ENCODE assay signal across 1 cellular context in the genomic region with DNA sequence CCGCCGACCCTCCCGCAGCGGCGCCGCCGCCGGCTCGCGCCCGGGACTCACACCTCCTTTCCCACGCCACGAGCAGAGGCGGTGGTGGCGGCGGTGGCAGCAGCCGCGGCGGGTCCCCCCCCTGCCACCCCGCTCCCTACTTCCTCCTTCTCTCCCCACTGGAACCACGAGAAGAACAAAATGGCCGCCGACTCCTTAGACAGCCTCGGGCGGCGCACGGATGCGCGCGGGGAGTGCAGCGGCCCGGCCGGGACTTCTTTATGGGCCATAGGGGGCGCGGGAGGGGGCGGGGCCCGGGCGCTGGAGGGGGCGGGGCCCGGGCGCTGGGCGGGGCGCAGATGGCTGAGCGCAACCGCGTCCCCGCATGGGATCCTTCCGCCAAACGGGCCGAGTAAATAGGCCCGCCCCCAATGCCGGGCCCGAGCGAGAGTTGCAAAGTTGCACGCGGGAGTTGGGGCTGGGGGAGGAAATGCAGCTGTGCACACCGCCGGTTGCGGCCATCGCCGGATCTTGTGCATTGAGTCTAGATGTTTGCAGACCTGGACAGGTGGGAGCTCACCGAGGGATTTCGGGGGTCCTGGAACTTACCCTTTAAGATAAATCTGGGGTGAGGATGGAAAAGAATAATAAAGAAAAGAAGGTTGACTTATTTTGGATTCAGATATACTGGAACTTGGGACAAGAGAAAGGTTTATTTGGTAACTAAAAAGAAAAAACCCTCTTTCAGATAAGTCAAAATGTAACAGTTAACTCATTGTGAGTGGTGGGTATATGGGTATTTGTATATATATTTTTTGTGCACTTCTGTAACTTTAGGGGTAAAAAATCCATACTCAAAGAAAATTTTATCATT.
TF ChIP-seq lines count a peak whose summit lies in the region.

PPP1CC (minus strand) TSS at position 174 of the 853 bp plus-strand sequence. CDS start 184 bp downstream, outside the sequence.

TF ChIP-seq in HepG2, 621 proteins besides CTCF, POLR2A, EP300 and RAD21 (continued from another document and continues in another):
- TF ChIP-seq, protein P1, sequence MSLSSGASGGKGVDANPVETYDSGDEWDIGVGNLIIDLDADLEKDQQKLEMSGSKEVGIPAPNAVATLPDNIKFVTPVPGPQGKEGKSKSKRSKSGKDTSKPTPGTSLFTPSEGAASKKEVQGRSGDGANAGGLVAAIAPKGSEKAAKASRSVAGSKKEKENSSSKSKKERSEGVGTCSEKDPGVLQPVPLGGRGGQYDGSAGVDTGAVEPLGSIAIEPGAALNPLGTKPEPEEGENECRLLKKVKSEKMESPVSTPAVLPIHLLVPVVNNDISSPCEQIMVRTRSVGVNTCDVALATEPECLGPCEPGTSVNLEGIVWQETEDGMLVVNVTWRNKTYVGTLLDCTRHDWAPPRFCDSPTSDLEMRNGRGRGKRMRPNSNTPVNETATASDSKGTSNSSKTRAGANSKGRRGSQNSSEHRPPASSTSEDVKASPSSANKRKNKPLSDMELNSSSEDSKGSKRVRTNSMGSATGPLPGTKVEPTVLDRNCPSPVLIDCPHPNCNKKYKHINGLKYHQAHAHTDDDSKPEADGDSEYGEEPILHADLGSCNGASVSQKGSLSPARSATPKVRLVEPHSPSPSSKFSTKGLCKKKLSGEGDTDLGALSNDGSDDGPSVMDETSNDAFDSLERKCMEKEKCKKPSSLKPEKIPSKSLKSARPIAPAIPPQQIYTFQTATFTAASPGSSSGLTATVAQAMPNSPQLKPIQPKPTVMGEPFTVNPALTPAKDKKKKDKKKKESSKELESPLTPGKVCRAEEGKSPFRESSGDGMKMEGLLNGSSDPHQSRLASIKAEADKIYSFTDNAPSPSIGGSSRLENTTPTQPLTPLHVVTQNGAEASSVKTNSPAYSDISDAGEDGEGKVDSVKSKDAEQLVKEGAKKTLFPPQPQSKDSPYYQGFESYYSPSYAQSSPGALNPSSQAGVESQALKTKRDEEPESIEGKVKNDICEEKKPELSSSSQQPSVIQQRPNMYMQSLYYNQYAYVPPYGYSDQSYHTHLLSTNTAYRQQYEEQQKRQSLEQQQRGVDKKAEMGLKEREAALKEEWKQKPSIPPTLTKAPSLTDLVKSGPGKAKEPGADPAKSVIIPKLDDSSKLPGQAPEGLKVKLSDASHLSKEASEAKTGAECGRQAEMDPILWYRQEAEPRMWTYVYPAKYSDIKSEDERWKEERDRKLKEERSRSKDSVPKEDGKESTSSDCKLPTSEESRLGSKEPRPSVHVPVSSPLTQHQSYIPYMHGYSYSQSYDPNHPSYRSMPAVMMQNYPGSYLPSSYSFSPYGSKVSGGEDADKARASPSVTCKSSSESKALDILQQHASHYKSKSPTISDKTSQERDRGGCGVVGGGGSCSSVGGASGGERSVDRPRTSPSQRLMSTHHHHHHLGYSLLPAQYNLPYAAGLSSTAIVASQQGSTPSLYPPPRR (CRISPR knock-in tag; IDR thresholded peaks at IDR 0.05; ENCODE audit: borderline replicate concordance), result no peak
- 0 out of 2 replicates have a peak, but pooled peaks have one; percentile 31 for TF ChIP-seq ZNF30 (CRISPR knock-in tag; IDR thresholded peaks at IDR 0.05)
- TF ChIP-seq, protein P2, sequence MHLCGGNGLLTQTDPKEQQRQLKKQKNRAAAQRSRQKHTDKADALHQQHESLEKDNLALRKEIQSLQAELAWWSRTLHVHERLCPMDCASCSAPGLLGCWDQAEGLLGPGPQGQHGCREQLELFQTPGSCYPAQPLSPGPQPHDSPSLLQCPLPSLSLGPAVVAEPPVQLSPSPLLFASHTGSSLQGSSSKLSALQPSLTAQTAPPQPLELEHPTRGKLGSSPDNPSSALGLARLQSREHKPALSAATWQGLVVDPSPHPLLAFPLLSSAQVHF (CRISPR knock-in tag; IDR thresholded peaks at IDR 0.05), result no peak
- no peak for TF ChIP-seq NAIF1 (CRISPR knock-in tag; IDR thresholded peaks at IDR 0.05; ENCODE audit: borderline replicate concordance)
- no peak; the same call in 1 of the 2 replicates for TF ChIP-seq KDM5A (IDR thresholded peaks at IDR 0.05; ENCODE audit: borderline replicate concordance, low read length)
- TF ChIP-seq, protein P3, sequence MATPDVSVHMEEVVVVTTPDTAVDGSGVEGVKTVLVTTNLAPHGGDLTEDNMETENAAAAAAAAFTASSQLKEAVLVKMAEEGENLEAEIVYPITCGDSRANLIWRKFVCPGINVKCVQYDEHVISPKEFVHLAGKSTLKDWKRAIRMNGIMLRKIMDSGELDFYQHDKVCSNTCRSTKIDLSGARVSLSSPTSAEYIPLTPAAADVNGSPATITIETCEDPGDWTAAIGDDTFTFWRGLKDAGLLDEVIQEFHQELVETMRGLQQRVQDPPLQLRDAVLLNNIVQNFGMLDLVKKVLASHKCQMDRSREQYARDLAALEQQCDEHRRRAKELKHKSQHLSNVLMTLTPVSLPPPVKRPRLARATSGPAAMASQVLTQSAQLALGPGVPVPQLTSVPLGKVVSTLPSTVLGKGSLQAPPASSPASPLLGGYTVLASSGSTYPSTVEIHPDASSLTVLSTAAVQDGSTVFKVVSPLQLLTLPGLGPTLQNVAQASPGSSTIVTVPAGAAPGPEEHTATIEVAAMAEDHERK (CRISPR knock-in tag; IDR thresholded peaks at IDR 0.05; ENCODE audit: low read depth), result no peak
- TF ChIP-seq KAT8 (CRISPR knock-in tag; IDR thresholded peaks at IDR 0.05), result peak; percentile 77
- TF ChIP-seq ZNF878 (CRISPR knock-in tag; IDR thresholded peaks at IDR 0.05), result peak; percentile 44; the same call in 1 of the 2 replicates
- 0 out of 2 replicates have a peak, but pooled peaks have one; percentile 44 for TF ChIP-seq SMAD3 (CRISPR knock-in tag; IDR thresholded peaks at IDR 0.05)
- no peak for TF ChIP-seq DNMT3B (CRISPR knock-in tag; conservative IDR thresholded peaks at IDR 0.05)
- TF ChIP-seq, protein P4, sequence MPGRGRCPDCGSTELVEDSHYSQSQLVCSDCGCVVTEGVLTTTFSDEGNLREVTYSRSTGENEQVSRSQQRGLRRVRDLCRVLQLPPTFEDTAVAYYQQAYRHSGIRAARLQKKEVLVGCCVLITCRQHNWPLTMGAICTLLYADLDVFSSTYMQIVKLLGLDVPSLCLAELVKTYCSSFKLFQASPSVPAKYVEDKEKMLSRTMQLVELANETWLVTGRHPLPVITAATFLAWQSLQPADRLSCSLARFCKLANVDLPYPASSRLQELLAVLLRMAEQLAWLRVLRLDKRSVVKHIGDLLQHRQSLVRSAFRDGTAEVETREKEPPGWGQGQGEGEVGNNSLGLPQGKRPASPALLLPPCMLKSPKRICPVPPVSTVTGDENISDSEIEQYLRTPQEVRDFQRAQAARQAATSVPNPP (CRISPR knock-in tag; IDR thresholded peaks at IDR 0.05), result no peak
- TF ChIP-seq TBX2 (CRISPR knock-in tag; IDR thresholded peaks at IDR 0.05; ENCODE audit: borderline replicate concordance), result peak; percentile 20; the same call in 1 of the 2 replicates
- no peak for TF ChIP-seq ARNTL (CRISPR knock-in tag; IDR thresholded peaks at IDR 0.05)
- TF ChIP-seq IKZF5 (CRISPR knock-in tag; IDR thresholded peaks at IDR 0.05), result peak; percentile 67; the same call in 1 of the 2 replicates
- TF ChIP-seq HOXA5 (CRISPR knock-in tag; IDR thresholded peaks at IDR 0.05), result peak; percentile 32; the same call in 1 of the 2 replicates
- TF ChIP-seq RXRB (CRISPR knock-in tag; IDR thresholded peaks at IDR 0.05; ENCODE audit: borderline replicate concordance), result no peak
- TF ChIP-seq MIXL1 (CRISPR knock-in tag; IDR thresholded peaks at IDR 0.05), result 0 out of 2 replicates have a peak, but pooled peaks have one; percentile 62
- no peak for TF ChIP-seq FOXO4 (CRISPR knock-in tag; conservative IDR thresholded peaks at IDR 0.05)
- TF ChIP-seq PRPF4 (IDR thresholded peaks at IDR 0.05; ENCODE audit: low read depth, low read length, poor library complexity, severe bottlenecking), result no peak
- peak; percentile 93 for TF ChIP-seq CHD2 (IDR thresholded peaks at IDR 0.05; ENCODE audit: low read depth, low read length)
- TF ChIP-seq CBX1 (IDR thresholded peaks at IDR 0.05; ENCODE audit: low read depth), result no peak
- TF ChIP-seq PITX1 (CRISPR knock-in tag; IDR thresholded peaks at IDR 0.05), result peak; percentile 72; the same call in 1 of the 2 replicates
- no peak for TF ChIP-seq THRA (CRISPR knock-in tag; IDR thresholded peaks at IDR 0.05; ENCODE audit: borderline replicate concordance)
- no peak for TF ChIP-seq RAD51 (IDR thresholded peaks at IDR 0.05; ENCODE audit: borderline replicate concordance)
- TF ChIP-seq FIP1L1 (IDR thresholded peaks at IDR 0.05; ENCODE audit: borderline replicate concordance, insufficient read depth, low read depth, low read length), result no peak
- no peak for TF ChIP-seq PHF21A (CRISPR knock-in tag; IDR thresholded peaks at IDR 0.05)
- no peak for TF ChIP-seq JUND (CRISPR knock-in tag; IDR thresholded peaks at IDR 0.05)
- no peak for TF ChIP-seq CENPT (CRISPR knock-in tag; IDR thresholded peaks at IDR 0.05; ENCODE audit: low read depth)
- TF ChIP-seq TFE3 (CRISPR knock-in tag; IDR thresholded peaks at IDR 0.05), result peak; percentile 46; the same call in 1 of the 2 replicates
- no peak for TF ChIP-seq MLXIP (CRISPR knock-in tag; IDR thresholded peaks at IDR 0.05; ENCODE audit: borderline replicate concordance)
- TF ChIP-seq NFE2L1 (CRISPR knock-in tag; IDR thresholded peaks at IDR 0.05; ENCODE audit: borderline replicate concordance), result no peak
- TF ChIP-seq PPARG (CRISPR knock-in tag; conservative IDR thresholded peaks at IDR 0.05), result no peak
- TF ChIP-seq YY1 (IDR thresholded peaks at IDR 0.05; ENCODE audit: insufficient read depth, insufficient replicate concordance, low read depth, low read length), result peak; percentile 96
- TF ChIP-seq ZNF770 (CRISPR knock-in tag; IDR thresholded peaks at IDR 0.05), result no peak
